ENCODE assay signal across 1 cellular context in the genomic region with DNA sequence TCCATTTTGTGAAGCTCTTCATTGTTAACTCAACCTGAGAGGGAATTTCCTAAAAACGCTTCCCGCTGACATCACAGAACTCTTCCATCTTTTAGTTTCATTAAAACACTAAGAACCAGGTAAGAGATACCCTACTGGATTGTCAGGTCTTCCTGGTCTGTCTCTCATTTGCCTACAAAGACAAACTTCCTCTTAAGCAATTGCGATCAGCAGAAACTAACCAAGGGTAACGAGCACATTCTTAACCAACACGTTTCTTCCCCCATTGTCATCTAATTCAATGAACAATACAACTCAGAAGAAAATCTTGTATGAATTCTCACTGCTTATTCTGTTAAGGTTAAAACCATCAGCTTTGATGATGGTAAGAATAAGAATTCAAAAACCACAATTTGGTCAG.
TF ChIP-seq lines count a peak whose summit lies in the region.

No MANE protein-coding gene starts in this region.

TF ChIP-seq in GM12878, 131 proteins besides CTCF, POLR2A, EP300 and RAD21 (continued from another document):
- no peak for TF ChIP-seq PRDM15 (CRISPR knock-in tag; IDR thresholded peaks at IDR 0.05)
- TF ChIP-seq CHD2 (IDR thresholded peaks at IDR 0.05; ENCODE audit: borderline replicate concordance, low read depth, low read length): no peak
- no peak for TF ChIP-seq MLLT1 (IDR thresholded peaks at IDR 0.05)
- TF ChIP-seq, protein P1, sequence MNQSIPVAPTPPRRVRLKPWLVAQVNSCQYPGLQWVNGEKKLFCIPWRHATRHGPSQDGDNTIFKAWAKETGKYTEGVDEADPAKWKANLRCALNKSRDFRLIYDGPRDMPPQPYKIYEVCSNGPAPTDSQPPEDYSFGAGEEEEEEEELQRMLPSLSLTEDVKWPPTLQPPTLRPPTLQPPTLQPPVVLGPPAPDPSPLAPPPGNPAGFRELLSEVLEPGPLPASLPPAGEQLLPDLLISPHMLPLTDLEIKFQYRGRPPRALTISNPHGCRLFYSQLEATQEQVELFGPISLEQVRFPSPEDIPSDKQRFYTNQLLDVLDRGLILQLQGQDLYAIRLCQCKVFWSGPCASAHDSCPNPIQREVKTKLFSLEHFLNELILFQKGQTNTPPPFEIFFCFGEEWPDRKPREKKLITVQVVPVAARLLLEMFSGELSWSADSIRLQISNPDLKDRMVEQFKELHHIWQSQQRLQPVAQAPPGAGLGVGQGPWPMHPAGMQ (IDR thresholded peaks at IDR 0.05; ENCODE audit: borderline replicate concordance): no peak
- TF ChIP-seq ATF7 (IDR thresholded peaks at IDR 0.05; ENCODE audit: low read depth): no peak
- TF ChIP-seq TAF1 (IDR thresholded peaks at IDR 0.05; ENCODE audit: borderline replicate concordance, low read depth, low read length): no peak
- no peak for TF ChIP-seq SUZ12 (IDR thresholded peaks at IDR 0.05; ENCODE audit: unreplicated experiment)
- no peak for TF ChIP-seq EGR1 (IDR thresholded peaks at IDR 0.05; ENCODE audit: borderline replicate concordance in 1 of 2, low read depth in 2 of 2, low read length in 2 of 2)
- TF ChIP-seq ETV6 (conservative IDR thresholded peaks at IDR 0.05 in 1 of 2, IDR thresholded peaks at IDR 0.05 in 1 of 2; ENCODE audit: borderline replicate concordance in 1 of 2, low read depth in 1 of 2): no peak
- TF ChIP-seq ZSCAN29 (IDR thresholded peaks at IDR 0.05): no peak
- no peak for TF ChIP-seq RELA (IDR thresholded peaks at IDR 0.05; ENCODE audit: borderline replicate concordance, partially characterized antibody)
- no peak for TF ChIP-seq ZNF24 (IDR thresholded peaks at IDR 0.05)
- no peak for TF ChIP-seq TARDBP (IDR thresholded peaks at IDR 0.05; ENCODE audit: borderline replicate concordance)
- TF ChIP-seq BMI1 (IDR thresholded peaks at IDR 0.05; ENCODE audit: borderline replicate concordance): no peak
- TF ChIP-seq GABPA (IDR thresholded peaks at IDR 0.05; ENCODE audit: low read depth): no peak
- 0 out of 2 replicates have a peak, but pooled peaks have one; percentile 23 for TF ChIP-seq MEF2A (IDR thresholded peaks at IDR 0.05; ENCODE audit: insufficient read depth, low read depth, low read length)
- TF ChIP-seq CREM (IDR thresholded peaks at IDR 0.05; ENCODE audit: low read depth): no peak
- no peak for TF ChIP-seq ZNF384 (IDR thresholded peaks at IDR 0.05; ENCODE audit: borderline replicate concordance, low read depth, low read length)
- TF ChIP-seq KLF5 (IDR thresholded peaks at IDR 0.05; ENCODE audit: partially characterized antibody): no peak
- TF ChIP-seq POU2F2 (IDR thresholded peaks at IDR 0.05; ENCODE audit: borderline replicate concordance, low read depth, low read length): peak; percentile 43; the same call in 1 of the 3 replicates
- TF ChIP-seq IKZF2 (IDR thresholded peaks at IDR 0.05): no peak
- TF ChIP-seq NFIC (IDR thresholded peaks at IDR 0.05; ENCODE audit: low read depth, low read length): no peak; the same call in 1 of the 2 replicates
- TF ChIP-seq BHLHE40 (IDR thresholded peaks at IDR 0.05; ENCODE audit: borderline replicate concordance in 1 of 2, low read depth in 2 of 2, low read length in 1 of 2): peak; percentile 65 to 82; a peak in 3 of 4 replicates
- no peak for TF ChIP-seq SMAD1 (IDR thresholded peaks at IDR 0.05; ENCODE audit: low read depth, partially characterized antibody)
- TF ChIP-seq, protein P2, sequence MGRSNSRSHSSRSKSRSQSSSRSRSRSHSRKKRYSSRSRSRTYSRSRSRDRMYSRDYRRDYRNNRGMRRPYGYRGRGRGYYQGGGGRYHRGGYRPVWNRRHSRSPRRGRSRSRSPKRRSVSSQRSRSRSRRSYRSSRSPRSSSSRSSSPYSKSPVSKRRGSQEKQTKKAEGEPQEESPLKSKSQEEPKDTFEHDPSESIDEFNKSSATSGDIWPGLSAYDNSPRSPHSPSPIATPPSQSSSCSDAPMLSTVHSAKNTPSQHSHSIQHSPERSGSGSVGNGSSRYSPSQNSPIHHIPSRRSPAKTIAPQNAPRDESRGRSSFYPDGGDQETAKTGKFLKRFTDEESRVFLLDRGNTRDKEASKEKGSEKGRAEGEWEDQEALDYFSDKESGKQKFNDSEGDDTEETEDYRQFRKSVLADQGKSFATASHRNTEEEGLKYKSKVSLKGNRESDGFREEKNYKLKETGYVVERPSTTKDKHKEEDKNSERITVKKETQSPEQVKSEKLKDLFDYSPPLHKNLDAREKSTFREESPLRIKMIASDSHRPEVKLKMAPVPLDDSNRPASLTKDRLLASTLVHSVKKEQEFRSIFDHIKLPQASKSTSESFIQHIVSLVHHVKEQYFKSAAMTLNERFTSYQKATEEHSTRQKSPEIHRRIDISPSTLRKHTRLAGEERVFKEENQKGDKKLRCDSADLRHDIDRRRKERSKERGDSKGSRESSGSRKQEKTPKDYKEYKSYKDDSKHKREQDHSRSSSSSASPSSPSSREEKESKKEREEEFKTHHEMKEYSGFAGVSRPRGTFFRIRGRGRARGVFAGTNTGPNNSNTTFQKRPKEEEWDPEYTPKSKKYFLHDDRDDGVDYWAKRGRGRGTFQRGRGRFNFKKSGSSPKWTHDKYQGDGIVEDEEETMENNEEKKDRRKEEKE (IDR thresholded peaks at IDR 0.05): no peak
- peak; percentile 22; the same call in 1 of the 2 replicates for TF ChIP-seq CREB1 (IDR thresholded peaks at IDR 0.05; ENCODE audit: low read depth)
- no peak for TF ChIP-seq TCF12 (IDR thresholded peaks at IDR 0.05; ENCODE audit: low read depth, low read length)
- peak; percentile 25; the same call in 1 of the 2 replicates for TF ChIP-seq RELB (IDR thresholded peaks at IDR 0.05; ENCODE audit: low read depth)
- no peak for TF ChIP-seq POLR2AphosphoS5 (IDR thresholded peaks at IDR 0.05; ENCODE audit: low read length)
- TF ChIP-seq FOXM1 (IDR thresholded peaks at IDR 0.05; ENCODE audit: low read depth, low read length): no peak
- TF ChIP-seq MXI1 (IDR thresholded peaks at IDR 0.05; ENCODE audit: low read depth, low read length): peak; percentile 34; the same call in 1 of the 2 replicates
- peak; percentile 41; the same call in 1 of the 2 replicates for TF ChIP-seq PAX5 (IDR thresholded peaks at IDR 0.05; ENCODE audit: borderline replicate concordance, low read depth, low read length)
- TF ChIP-seq RUNX3 (IDR thresholded peaks at IDR 0.05; ENCODE audit: low read length): peak; percentile 39
- no peak for TF ChIP-seq RFX5 (IDR thresholded peaks at IDR 0.05; ENCODE audit: low read depth, low read length)
- no peak for TF ChIP-seq MAX (IDR thresholded peaks at IDR 0.05; ENCODE audit: low read depth, low read length)
- TF ChIP-seq, protein P3, sequence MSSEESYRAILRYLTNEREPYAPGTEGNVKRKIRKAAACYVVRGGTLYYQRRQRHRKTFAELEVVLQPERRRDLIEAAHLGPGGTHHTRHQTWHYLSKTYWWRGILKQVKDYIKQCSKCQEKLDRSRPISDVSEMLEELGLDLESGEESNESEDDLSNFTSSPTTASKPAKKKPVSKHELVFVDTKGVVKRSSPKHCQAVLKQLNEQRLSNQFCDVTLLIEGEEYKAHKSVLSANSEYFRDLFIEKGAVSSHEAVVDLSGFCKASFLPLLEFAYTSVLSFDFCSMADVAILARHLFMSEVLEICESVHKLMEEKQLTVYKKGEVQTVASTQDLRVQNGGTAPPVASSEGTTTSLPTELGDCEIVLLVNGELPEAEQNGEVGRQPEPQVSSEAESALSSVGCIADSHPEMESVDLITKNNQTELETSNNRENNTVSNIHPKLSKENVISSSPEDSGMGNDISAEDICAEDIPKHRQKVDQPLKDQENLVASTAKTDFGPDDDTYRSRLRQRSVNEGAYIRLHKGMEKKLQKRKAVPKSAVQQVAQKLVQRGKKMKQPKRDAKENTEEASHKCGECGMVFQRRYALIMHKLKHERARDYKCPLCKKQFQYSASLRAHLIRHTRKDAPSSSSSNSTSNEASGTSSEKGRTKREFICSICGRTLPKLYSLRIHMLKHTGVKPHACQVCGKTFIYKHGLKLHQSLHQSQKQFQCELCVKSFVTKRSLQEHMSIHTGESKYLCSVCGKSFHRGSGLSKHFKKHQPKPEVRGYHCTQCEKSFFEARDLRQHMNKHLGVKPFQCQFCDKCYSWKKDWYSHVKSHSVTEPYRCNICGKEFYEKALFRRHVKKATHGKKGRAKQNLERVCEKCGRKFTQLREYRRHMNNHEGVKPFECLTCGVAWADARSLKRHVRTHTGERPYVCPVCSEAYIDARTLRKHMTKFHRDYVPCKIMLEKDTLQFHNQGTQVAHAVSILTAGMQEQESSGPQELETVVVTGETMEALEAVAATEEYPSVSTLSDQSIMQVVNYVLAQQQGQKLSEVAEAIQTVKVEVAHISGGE (CRISPR knock-in tag; IDR thresholded peaks at IDR 0.05): no peak
- no peak for TF ChIP-seq BCL11A (IDR thresholded peaks at IDR 0.05; ENCODE audit: low read depth, low read length)
TF ChIP-seq in GM12878: peak in this region for 8.
